In the genomic region with DNA sequence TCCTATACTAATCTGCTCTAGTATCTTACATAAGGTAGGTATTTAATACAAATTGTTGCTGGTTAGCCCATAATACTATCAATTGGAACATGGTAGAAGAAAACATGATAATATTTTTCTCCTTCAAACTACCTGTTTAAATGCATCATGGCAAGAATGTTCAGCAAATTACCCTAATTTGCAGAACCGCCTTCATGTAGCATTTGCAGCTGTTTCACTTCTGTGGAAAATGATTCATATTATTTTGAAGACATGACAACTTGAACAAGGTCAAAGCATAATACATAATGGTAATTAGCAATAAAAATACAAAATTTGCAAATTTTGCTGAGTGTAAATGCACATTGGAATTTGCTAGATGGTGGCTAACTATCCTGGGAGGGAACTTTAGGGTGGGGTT, we compare ENCODE assay signal across 1 cellular context.
TF ChIP-seq lines count a peak whose summit lies in the region.

No MANE protein-coding gene starts in this region.

TF ChIP-seq in HepG2, 621 proteins besides CTCF, POLR2A, EP300 and RAD21 (continued from another document):
- TF ChIP-seq ZNF615 (CRISPR knock-in tag; IDR thresholded peaks at IDR 0.05; ENCODE audit: borderline replicate concordance) (no peak), ATF7 (IDR thresholded peaks at IDR 0.05) (no peak), ATF7 (CRISPR knock-in tag; IDR thresholded peaks at IDR 0.05) (no peak), ELF1 (CRISPR knock-in tag; IDR thresholded peaks at IDR 0.05) (no peak), MLLT10 (CRISPR knock-in tag; IDR thresholded peaks at IDR 0.05) (no peak), KMT2B (CRISPR knock-in tag; IDR thresholded peaks at IDR 0.05) (no peak), ATRX (CRISPR knock-in tag; IDR thresholded peaks at IDR 0.05; ENCODE audit: borderline replicate concordance) (no peak), SALL2 (CRISPR knock-in tag; IDR thresholded peaks at IDR 0.05) (no peak), SNAI1 (CRISPR knock-in tag; IDR thresholded peaks at IDR 0.05; ENCODE audit: borderline replicate concordance) (no peak), SPEN (CRISPR knock-in tag; IDR thresholded peaks at IDR 0.05; ENCODE audit: low read depth) (no peak), NONO (IDR thresholded peaks at IDR 0.05) (no peak), NONO (CRISPR knock-in tag; conservative IDR thresholded peaks at IDR 0.05) (no peak), MED13 (CRISPR knock-in tag; IDR thresholded peaks at IDR 0.05) (no peak)
- TF ChIP-seq, protein P1, sequence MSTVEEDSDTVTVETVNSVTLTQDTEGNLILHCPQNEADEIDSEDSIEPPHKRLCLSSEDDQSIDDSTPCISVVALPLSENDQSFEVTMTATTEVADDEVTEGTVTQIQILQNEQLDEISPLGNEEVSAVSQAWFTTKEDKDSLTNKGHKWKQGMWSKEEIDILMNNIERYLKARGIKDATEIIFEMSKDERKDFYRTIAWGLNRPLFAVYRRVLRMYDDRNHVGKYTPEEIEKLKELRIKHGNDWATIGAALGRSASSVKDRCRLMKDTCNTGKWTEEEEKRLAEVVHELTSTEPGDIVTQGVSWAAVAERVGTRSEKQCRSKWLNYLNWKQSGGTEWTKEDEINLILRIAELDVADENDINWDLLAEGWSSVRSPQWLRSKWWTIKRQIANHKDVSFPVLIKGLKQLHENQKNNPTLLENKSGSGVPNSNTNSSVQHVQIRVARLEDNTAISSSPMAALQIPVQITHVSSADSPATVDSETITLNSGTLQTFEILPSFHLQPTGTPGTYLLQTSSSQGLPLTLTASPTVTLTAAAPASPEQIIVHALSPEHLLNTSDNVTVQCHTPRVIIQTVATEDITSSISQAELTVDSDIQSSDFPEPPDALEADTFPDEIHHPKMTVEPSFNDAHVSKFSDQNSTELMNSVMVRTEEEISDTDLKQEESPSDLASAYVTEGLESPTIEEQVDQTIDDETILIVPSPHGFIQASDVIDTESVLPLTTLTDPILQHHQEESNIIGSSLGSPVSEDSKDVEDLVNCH (CRISPR knock-in tag; IDR thresholded peaks at IDR 0.05), result no peak
- TF ChIP-seq, protein P2, sequence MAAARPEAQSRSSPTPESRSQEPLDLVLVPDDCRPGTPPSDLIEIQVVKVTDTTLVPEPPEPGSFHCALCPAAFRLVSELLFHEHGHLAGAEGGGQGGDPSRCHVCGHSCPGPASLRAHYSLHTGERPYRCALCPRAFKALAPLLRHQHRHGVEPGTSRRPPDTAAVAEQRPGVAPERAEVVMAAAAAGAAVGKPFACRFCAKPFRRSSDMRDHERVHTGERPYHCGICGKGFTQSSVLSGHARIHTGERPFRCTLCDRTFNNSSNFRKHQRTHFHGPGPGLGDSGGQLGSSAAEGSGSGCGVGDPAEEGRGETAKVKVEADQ (CRISPR knock-in tag; IDR thresholded peaks at IDR 0.05; ENCODE audit: borderline replicate concordance), result no peak
